In the genomic region with DNA sequence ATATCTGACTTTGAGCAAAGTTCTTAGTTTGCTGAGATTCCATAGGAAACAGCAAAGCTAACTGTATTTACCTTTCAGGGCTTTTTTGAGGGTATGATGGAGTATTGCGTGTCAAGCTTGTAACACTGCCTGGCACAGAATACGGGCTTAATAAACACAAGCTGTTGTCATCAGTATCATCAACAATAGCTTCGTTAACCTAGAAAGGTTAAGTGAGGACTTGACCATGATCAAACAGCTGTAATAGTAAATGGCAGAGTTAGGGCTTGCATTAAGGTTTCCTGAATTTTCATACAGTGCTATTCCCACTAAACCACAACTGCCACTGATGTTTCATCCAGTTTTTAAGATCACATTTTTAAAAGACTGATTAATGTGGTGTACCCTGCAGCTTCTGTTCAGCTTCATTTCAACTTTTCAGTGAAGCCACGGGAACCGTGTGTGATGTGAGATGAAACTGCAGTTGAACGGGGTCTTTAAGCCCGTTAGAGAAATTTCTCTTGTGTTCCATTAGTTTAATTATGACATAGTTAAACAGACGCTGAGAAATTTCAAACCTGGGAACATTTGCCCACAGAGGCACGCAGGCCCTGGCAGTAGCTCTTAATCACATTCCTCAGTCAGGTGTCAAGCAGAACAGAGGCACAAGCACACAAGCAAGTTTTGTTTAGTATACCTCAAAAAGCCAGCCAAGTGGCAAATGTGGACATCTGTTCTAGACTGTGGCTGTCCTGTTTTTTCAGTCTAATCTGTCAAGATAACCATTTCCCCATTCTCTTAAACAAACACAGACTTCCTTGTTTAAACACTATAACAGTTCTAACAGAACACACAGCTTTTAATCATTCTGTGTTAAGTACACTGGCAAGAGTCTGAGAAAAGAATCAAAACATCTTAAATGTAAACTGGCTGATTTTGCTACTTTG, we compare ENCODE assay signal across 1 cellular context.
TF ChIP-seq lines count a peak whose summit lies in the region.

No MANE protein-coding gene starts in this region.

TF ChIP-seq in HepG2, 621 proteins besides CTCF, POLR2A, EP300 and RAD21 (continued from another document and continues in another):
- no peak for TF ChIP-seq PCBP1 (IDR thresholded peaks at IDR 0.05; ENCODE audit: borderline replicate concordance, low read depth, low read length)
- no peak for TF ChIP-seq RNF2 (conservative IDR thresholded peaks at IDR 0.05; ENCODE audit: low read depth)
- no peak for TF ChIP-seq ZNF816 (CRISPR knock-in tag; IDR thresholded peaks at IDR 0.05; ENCODE audit: borderline replicate concordance)
- no peak for TF ChIP-seq ZNF24 (IDR thresholded peaks at IDR 0.05)
- TF ChIP-seq, protein P1, sequence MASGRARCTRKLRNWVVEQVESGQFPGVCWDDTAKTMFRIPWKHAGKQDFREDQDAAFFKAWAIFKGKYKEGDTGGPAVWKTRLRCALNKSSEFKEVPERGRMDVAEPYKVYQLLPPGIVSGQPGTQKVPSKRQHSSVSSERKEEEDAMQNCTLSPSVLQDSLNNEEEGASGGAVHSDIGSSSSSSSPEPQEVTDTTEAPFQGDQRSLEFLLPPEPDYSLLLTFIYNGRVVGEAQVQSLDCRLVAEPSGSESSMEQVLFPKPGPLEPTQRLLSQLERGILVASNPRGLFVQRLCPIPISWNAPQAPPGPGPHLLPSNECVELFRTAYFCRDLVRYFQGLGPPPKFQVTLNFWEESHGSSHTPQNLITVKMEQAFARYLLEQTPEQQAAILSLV (CRISPR knock-in tag; IDR thresholded peaks at IDR 0.05; ENCODE audit: borderline replicate concordance): no peak
- TF ChIP-seq SETDB1 (CRISPR knock-in tag; IDR thresholded peaks at IDR 0.05; ENCODE audit: borderline replicate concordance): no peak
- TF ChIP-seq PHF20 (CRISPR knock-in tag; IDR thresholded peaks at IDR 0.05): no peak
- peak; percentile 95 for TF ChIP-seq GATA4 (IDR thresholded peaks at IDR 0.05; ENCODE audit: borderline replicate concordance, low read depth)
- peak; percentile 95 for TF ChIP-seq FOXJ3 (CRISPR knock-in tag; IDR thresholded peaks at IDR 0.05; ENCODE audit: borderline replicate concordance)
- TF ChIP-seq NFE2 (CRISPR knock-in tag; IDR thresholded peaks at IDR 0.05): no peak
- TF ChIP-seq, protein P2, sequence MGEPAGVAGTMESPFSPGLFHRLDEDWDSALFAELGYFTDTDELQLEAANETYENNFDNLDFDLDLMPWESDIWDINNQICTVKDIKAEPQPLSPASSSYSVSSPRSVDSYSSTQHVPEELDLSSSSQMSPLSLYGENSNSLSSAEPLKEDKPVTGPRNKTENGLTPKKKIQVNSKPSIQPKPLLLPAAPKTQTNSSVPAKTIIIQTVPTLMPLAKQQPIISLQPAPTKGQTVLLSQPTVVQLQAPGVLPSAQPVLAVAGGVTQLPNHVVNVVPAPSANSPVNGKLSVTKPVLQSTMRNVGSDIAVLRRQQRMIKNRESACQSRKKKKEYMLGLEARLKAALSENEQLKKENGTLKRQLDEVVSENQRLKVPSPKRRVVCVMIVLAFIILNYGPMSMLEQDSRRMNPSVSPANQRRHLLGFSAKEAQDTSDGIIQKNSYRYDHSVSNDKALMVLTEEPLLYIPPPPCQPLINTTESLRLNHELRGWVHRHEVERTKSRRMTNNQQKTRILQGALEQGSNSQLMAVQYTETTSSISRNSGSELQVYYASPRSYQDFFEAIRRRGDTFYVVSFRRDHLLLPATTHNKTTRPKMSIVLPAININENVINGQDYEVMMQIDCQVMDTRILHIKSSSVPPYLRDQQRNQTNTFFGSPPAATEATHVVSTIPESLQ (CRISPR knock-in tag; conservative IDR thresholded peaks at IDR 0.05): 0 out of 2 replicates have a peak, but pooled peaks have one; percentile 16
- TF ChIP-seq PITX1 (CRISPR knock-in tag; IDR thresholded peaks at IDR 0.05): peak; percentile 54
- TF ChIP-seq PAF1 (CRISPR knock-in tag; IDR thresholded peaks at IDR 0.05): no peak
- no peak for TF ChIP-seq ZNF577 (CRISPR knock-in tag; IDR thresholded peaks at IDR 0.05; ENCODE audit: borderline replicate concordance, low read depth)
- TF ChIP-seq ZNF678 (CRISPR knock-in tag; IDR thresholded peaks at IDR 0.05): no peak
- TF ChIP-seq, protein P3, sequence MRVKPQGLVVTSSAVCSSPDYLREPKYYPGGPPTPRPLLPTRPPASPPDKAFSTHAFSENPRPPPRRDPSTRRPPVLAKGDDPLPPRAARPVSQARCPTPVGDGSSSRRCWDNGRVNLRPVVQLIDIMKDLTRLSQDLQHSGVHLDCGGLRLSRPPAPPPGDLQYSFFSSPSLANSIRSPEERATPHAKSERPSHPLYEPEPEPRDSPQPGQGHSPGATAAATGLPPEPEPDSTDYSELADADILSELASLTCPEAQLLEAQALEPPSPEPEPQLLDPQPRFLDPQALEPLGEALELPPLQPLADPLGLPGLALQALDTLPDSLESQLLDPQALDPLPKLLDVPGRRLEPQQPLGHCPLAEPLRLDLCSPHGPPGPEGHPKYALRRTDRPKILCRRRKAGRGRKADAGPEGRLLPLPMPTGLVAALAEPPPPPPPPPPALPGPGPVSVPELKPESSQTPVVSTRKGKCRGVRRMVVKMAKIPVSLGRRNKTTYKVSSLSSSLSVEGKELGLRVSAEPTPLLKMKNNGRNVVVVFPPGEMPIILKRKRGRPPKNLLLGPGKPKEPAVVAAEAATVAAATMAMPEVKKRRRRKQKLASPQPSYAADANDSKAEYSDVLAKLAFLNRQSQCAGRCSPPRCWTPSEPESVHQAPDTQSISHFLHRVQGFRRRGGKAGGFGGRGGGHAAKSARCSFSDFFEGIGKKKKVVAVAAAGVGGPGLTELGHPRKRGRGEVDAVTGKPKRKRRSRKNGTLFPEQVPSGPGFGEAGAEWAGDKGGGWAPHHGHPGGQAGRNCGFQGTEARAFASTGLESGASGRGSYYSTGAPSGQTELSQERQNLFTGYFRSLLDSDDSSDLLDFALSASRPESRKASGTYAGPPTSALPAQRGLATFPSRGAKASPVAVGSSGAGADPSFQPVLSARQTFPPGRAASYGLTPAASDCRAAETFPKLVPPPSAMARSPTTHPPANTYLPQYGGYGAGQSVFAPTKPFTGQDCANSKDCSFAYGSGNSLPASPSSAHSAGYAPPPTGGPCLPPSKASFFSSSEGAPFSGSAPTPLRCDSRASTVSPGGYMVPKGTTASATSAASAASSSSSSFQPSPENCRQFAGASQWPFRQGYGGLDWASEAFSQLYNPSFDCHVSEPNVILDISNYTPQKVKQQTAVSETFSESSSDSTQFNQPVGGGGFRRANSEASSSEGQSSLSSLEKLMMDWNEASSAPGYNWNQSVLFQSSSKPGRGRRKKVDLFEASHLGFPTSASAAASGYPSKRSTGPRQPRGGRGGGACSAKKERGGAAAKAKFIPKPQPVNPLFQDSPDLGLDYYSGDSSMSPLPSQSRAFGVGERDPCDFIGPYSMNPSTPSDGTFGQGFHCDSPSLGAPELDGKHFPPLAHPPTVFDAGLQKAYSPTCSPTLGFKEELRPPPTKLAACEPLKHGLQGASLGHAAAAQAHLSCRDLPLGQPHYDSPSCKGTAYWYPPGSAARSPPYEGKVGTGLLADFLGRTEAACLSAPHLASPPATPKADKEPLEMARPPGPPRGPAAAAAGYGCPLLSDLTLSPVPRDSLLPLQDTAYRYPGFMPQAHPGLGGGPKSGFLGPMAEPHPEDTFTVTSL (CRISPR knock-in tag; IDR thresholded peaks at IDR 0.05; ENCODE audit: borderline replicate concordance): peak; percentile 96; the same call in 1 of the 2 replicates
- TF ChIP-seq ZNF670 (CRISPR knock-in tag; IDR thresholded peaks at IDR 0.05; ENCODE audit: borderline replicate concordance): peak; percentile 55; the same call in 1 of the 2 replicates
- TF ChIP-seq ZNF749 (CRISPR knock-in tag; IDR thresholded peaks at IDR 0.05; ENCODE audit: borderline replicate concordance): peak; percentile 56; the same call in 1 of the 2 replicates
- no peak for TF ChIP-seq ZNF746 (CRISPR knock-in tag; IDR thresholded peaks at IDR 0.05)
- TF ChIP-seq, protein P4, sequence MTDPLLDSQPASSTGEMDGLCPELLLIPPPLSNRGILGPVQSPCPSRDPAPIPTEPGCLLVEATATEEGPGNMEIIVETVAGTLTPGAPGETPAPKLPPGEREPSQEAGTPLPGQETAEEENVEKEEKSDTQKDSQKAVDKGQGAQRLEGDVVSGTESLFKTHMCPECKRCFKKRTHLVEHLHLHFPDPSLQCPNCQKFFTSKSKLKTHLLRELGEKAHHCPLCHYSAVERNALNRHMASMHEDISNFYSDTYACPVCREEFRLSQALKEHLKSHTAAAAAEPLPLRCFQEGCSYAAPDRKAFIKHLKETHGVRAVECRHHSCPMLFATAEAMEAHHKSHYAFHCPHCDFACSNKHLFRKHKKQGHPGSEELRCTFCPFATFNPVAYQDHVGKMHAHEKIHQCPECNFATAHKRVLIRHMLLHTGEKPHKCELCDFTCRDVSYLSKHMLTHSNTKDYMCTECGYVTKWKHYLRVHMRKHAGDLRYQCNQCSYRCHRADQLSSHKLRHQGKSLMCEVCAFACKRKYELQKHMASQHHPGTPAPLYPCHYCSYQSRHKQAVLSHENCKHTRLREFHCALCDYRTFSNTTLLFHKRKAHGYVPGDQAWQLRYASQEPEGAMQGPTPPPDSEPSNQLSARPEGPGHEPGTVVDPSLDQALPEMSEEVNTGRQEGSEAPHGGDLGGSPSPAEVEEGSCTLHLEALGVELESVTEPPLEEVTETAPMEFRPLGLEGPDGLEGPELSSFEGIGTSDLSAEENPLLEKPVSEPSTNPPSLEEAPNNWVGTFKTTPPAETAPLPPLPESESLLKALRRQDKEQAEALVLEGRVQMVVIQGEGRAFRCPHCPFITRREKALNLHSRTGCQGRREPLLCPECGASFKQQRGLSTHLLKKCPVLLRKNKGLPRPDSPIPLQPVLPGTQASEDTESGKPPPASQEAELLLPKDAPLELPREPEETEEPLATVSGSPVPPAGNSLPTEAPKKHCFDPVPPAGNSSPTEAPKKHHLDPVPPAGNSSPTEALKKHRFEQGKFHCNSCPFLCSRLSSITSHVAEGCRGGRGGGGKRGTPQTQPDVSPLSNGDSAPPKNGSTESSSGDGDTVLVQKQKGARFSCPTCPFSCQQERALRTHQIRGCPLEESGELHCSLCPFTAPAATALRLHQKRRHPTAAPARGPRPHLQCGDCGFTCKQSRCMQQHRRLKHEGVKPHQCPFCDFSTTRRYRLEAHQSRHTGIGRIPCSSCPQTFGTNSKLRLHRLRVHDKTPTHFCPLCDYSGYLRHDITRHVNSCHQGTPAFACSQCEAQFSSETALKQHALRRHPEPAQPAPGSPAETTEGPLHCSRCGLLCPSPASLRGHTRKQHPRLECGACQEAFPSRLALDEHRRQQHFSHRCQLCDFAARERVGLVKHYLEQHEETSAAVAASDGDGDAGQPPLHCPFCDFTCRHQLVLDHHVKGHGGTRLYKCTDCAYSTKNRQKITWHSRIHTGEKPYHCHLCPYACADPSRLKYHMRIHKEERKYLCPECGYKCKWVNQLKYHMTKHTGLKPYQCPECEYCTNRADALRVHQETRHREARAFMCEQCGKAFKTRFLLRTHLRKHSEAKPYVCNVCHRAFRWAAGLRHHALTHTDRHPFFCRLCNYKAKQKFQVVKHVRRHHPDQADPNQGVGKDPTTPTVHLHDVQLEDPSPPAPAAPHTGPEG (CRISPR knock-in tag; IDR thresholded peaks at IDR 0.05): no peak
- TF ChIP-seq SAP130 (CRISPR knock-in tag; IDR thresholded peaks at IDR 0.05; ENCODE audit: low read depth): peak; percentile 78
- no peak for TF ChIP-seq ZNF761 (CRISPR knock-in tag; conservative IDR thresholded peaks at IDR 0.05)
- TF ChIP-seq ZNF317 (CRISPR knock-in tag; IDR thresholded peaks at IDR 0.05): peak; percentile 47; the same call in 1 of the 2 replicates
- no peak for TF ChIP-seq GLI4 (CRISPR knock-in tag; IDR thresholded peaks at IDR 0.05; ENCODE audit: borderline replicate concordance)
- TF ChIP-seq ZNF354B (CRISPR knock-in tag; IDR thresholded peaks at IDR 0.05): no peak
- TF ChIP-seq, protein P5, sequence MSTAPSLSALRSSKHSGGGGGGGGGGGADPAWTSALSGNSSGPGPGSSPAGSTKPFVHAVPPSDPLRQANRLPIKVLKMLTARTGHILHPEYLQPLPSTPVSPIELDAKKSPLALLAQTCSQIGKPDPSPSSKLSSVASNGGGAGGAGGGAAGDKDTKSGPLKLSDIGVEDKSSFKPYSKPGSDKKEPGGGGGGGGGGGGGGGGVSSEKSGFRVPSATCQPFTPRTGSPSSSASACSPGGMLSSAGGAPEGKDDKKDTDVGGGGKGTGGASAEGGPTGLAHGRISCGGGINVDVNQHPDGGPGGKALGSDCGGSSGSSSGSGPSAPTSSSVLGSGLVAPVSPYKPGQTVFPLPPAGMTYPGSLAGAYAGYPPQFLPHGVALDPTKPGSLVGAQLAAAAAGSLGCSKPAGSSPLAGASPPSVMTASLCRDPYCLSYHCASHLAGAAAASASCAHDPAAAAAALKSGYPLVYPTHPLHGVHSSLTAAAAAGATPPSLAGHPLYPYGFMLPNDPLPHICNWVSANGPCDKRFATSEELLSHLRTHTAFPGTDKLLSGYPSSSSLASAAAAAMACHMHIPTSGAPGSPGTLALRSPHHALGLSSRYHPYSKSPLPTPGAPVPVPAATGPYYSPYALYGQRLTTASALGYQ (CRISPR knock-in tag; IDR thresholded peaks at IDR 0.05): peak; percentile 96
- no peak for TF ChIP-seq ZNF547 (CRISPR knock-in tag; IDR thresholded peaks at IDR 0.05)
- TF ChIP-seq HHEX (CRISPR knock-in tag; IDR thresholded peaks at IDR 0.05): peak; percentile 84
- TF ChIP-seq HCFC1 (IDR thresholded peaks at IDR 0.05; ENCODE audit: low read depth, low read length): no peak
- TF ChIP-seq ATF7 (IDR thresholded peaks at IDR 0.05): no peak
- TF ChIP-seq ATF7 (CRISPR knock-in tag; IDR thresholded peaks at IDR 0.05): no peak
- TF ChIP-seq, protein P6, sequence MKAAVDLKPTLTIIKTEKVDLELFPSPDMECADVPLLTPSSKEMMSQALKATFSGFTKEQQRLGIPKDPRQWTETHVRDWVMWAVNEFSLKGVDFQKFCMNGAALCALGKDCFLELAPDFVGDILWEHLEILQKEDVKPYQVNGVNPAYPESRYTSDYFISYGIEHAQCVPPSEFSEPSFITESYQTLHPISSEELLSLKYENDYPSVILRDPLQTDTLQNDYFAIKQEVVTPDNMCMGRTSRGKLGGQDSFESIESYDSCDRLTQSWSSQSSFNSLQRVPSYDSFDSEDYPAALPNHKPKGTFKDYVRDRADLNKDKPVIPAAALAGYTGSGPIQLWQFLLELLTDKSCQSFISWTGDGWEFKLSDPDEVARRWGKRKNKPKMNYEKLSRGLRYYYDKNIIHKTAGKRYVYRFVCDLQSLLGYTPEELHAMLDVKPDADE (CRISPR knock-in tag; IDR thresholded peaks at IDR 0.05): no peak
- TF ChIP-seq CREM (IDR thresholded peaks at IDR 0.05): peak; percentile 90
- no peak for TF ChIP-seq CREM (CRISPR knock-in tag; IDR thresholded peaks at IDR 0.05)
- no peak for TF ChIP-seq NONO (IDR thresholded peaks at IDR 0.05)
- no peak; the same call in 1 of the 2 replicates for TF ChIP-seq NONO (CRISPR knock-in tag; conservative IDR thresholded peaks at IDR 0.05)
- TF ChIP-seq ZNF569 (CRISPR knock-in tag; IDR thresholded peaks at IDR 0.05; ENCODE audit: borderline replicate concordance): no peak
- no peak for TF ChIP-seq CC2D1A (CRISPR knock-in tag; IDR thresholded peaks at IDR 0.05)
- no peak for TF ChIP-seq ZNF724P (CRISPR knock-in tag; IDR thresholded peaks at IDR 0.05; ENCODE audit: borderline replicate concordance)
- no peak for TF ChIP-seq ZNF101 (CRISPR knock-in tag; IDR thresholded peaks at IDR 0.05; ENCODE audit: borderline replicate concordance, low read depth)
- TF ChIP-seq, protein P7, sequence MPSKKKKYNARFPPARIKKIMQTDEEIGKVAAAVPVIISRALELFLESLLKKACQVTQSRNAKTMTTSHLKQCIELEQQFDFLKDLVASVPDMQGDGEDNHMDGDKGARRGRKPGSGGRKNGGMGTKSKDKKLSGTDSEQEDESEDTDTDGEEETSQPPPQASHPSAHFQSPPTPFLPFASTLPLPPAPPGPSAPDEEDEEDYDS (CRISPR knock-in tag; IDR thresholded peaks at IDR 0.05): no peak
- no peak for TF ChIP-seq ZKSCAN5 (CRISPR knock-in tag; IDR thresholded peaks at IDR 0.05)
- TF ChIP-seq SIN3A (IDR thresholded peaks at IDR 0.05; ENCODE audit: borderline replicate concordance, low read depth, low read length): peak; percentile 75; the same call in 1 of the 2 replicates
- TF ChIP-seq GATAD2A (CRISPR knock-in tag; IDR thresholded peaks at IDR 0.05): peak; percentile 97
- TF ChIP-seq LCORL (IDR thresholded peaks at IDR 0.05): no peak
- peak; percentile 83; the same call in 1 of the 2 replicates for TF ChIP-seq LCORL (CRISPR knock-in tag; IDR thresholded peaks at IDR 0.05)
